Comparison of ENCODE assay signal across 27 cellular contexts in genomic region chr4:8862800-8863758, GRCh38. TPM values are rescaled to one million over a fixed set of nuclear protein-coding genes. Genes with fewer than 3 reads are reported as not detected.
"Had no signal": no experiment of that assay in that cellular context is flagged by ENCODE, and none has a peak within 500 bp of the region (broad histone marks: within the 10 kb centered on the region; RNA-seq: fewer than 3 reads in every experiment).

No MANE protein-coding gene starts in this region.

- H3K9me3 ChIP-seq: mucosa of descending colon, stomach, suprapubic skin, tibial nerve had no signal

- H3K36me3 ChIP-seq: stomach, suprapubic skin, tibial nerve had no signal

- ATAC-seq: mucosa of descending colon; sciatic nerve; stimulated activated effector memory CD8-positive, alpha-beta T cell treated with anti-CD3 and anti-CD28 coated beads, Interleukin-12 subunit alpha, Interleukin-12 subunit beta, amount 100 ng/mL, for 72 hours; T-helper 17 cell had no signal

- H3K27ac Mint-ChIP-seq: brain; immature natural killer cell; memory B cell; stimulated activated effector memory CD8-positive, alpha-beta T cell treated with anti-CD3 and anti-CD28 coated beads, Interleukin-12 subunit alpha, Interleukin-12 subunit beta, amount 100 ng/mL, for 72 hours; T-helper 17 cell had no signal

- H3K4me3 Mint-ChIP-seq: brain; memory B cell; stimulated activated effector memory CD8-positive, alpha-beta T cell treated with anti-CD3 and anti-CD28 coated beads, Interleukin-12 subunit alpha, Interleukin-12 subunit beta, amount 100 ng/mL, for 72 hours; T-helper 17 cell had no signal

- H3K4me3 ChIP-seq: mucosa of descending colon, stomach, suprapubic skin, tibial nerve had no signal

- H3K36me3 Mint-ChIP-seq: brain, immature natural killer cell, memory B cell had no signal

- H3K9me3 Mint-ChIP-seq: immature natural killer cell; memory B cell; stimulated activated effector memory CD8-positive, alpha-beta T cell treated with anti-CD3 and anti-CD28 coated beads, Interleukin-12 subunit alpha, Interleukin-12 subunit beta, amount 100 ng/mL, for 72 hours had no signal

- DNase-seq: activated CD4-positive, alpha-beta T cell treated with anti-CD3 and anti-CD28 coated beads for 4 hours; activated CD4-positive, alpha-beta T cell treated with anti-CD3 and anti-CD28 coated beads, Interleukin-2, amount 50 U/mL, for 48 hours; activated CD4-positive, CD25-positive, alpha-beta regulatory T cell; activated naive CD4-positive, alpha-beta T cell treated with Interleukin-2 at 50 U/mL for 16 hours; activated T-cell treated with anti-CD3 and anti-CD28 coated beads, Interleukin-2, amount 50 U/mL, for 48 hours; anterior cingulate cortex; erythroblast; foreskin fibroblast; immature natural killer cell; small intestine; stimulated activated CD4-positive, alpha-beta T cell treated with anti-CD3 and anti-CD28 coated beads, Interleukin-2, amount 100 ng/mL, for 24 hours; stomach; T-helper 17 cell had no signal

- H3K4me1 Mint-ChIP-seq: brain had no signal

- H3K27ac ChIP-seq: stomach, suprapubic skin, tibial nerve had no signal

RNA-seq across cellular contexts. Expression of gene HMX1, which starts 8.6 kb away (rescaled TPM):
- total RNA-seq: activated CD8-positive, alpha-beta memory T cell treated with anti-CD3 and anti-CD28 coated beads for 36 hours; cardiac septum; chondrocyte; fibroblast of lung; kidney epithelial cell; liver; omental fat pad; sciatic nerve; suprapubic skin; T-helper 17 cell had no signal
- polyA plus RNA-seq: fibroblast of lung, immature natural killer cell, liver, small intestine, stomach had no signal
